Comparison of ENCODE assay signal across 10 cellular contexts in the genomic region with DNA sequence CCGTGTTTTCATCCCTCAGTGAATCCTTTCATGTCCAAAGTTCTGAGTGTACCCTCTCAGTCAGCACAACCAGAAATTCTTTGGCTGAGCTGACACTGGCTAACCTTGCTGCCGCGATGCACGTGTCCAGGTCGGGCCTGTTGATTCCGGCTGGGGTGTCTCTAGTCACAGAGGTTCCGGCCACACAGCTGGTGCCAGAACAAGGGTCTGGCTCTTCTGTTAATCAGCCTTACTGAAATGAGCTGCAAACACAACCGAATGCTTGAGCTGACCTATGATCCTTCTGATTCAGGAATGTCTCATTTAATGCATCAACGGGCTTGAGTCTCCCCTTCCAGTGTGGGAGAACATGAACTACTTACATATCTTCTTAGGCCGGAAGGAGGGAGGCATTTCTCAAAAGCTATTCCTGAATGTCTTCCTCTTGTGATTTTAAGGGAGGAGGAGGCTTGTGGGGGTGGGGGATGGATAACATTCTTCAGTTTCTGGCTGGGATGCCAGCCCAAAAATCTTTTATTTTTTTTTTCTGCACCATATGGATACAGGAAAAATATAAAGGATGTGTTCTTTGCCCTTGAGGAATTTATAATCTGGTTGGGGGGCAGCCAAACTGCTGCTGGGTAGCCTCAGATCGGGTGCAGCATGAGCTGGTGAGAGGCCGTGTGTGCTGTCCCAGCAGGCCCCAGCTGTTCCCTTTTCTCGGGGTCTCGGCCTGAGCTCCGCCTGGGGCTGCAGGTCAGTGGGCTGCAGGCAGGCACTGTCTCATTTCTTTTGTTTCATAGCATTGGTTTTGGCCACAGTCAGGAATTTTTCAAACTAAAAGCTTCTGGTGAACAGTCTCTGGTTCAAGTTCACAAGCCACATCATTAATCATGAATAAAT.
DNase-seq lines count a peak whose midpoint lies in the region; ATAC-seq and TF ChIP-seq lines count a peak whose summit lies in the region.
"Had no signal": no experiment of that assay in that cellular context is flagged by ENCODE, and none has a peak within 500 bp of the region (broad histone marks: within the 10 kb centered on the region; RNA-seq: fewer than 3 reads in every experiment).

No MANE protein-coding gene starts in this region.

- H2AFZ ChIP-seq in Loucy (ENCODE audit: low read length), result peak overlapping the region; percentile 66

- H3K9ac ChIP-seq in Loucy (ENCODE audit: low read depth, low read length, poor library complexity, severe bottlenecking), result no peak overlapping the region

- no peak overlapping the region for H3K27ac ChIP-seq in right lobe of liver
- peak overlapping the region; percentile 53 to 57 for H3K27ac ChIP-seq in tibial artery

- H3K79me2 ChIP-seq in Loucy (ENCODE audit: insufficient read depth, low read length), result no peaks in the 10 kb centered on the region

- intact Hi-C loops in right lobe of liver (cut with DNase I), result no loop called here
- intact Hi-C loops in tibial artery (cut with DNase I; ENCODE audit: low total_unique reads), result no loop called here

- H3F3A ChIP-seq in Loucy (ENCODE audit: low read depth), result no peaks in the 10 kb centered on the region

- TF ChIP-seq CTCF in Loucy (conservative IDR thresholded peaks at IDR 0.05; ENCODE audit: low read length) (no peak), right lobe of liver (IDR thresholded peaks at IDR 0.05) (no peak), tibial artery (IDR thresholded peaks at IDR 0.05) (no peak)

- no peak for TF ChIP-seq POLR2A in right lobe of liver (IDR thresholded peaks at IDR 0.05)

- H3K27me3 ChIP-seq in Loucy (ENCODE audit: insufficient read depth, low read length, poor library complexity, severe bottlenecking) (no peaks in the 10 kb centered on the region), right lobe of liver (no peaks in the 10 kb centered on the region), tibial artery (no peaks in the 10 kb centered on the region)

- H3K9me3 ChIP-seq in Loucy (ENCODE audit: insufficient read depth, low read depth, low read length) (no peaks in the 10 kb centered on the region), right lobe of liver (no peaks in the 10 kb centered on the region), tibial artery (no peaks in the 10 kb centered on the region)

- H4K20me1 ChIP-seq in Loucy (ENCODE audit: insufficient read depth, low read length, poor library complexity, severe bottlenecking), result no peaks in the 10 kb centered on the region

- no peak overlapping the region for H3K4me2 ChIP-seq in Loucy (ENCODE audit: low read depth, low read length, poor library complexity, severe bottlenecking)

- H3K4me3 ChIP-seq in Loucy (ENCODE audit: low read length, poor library complexity, severe bottlenecking) (no peak overlapping the region), right lobe of liver (no peak overlapping the region), tibial artery (no peak overlapping the region)

- peak; percentile 61 to 82 (median 66) for ATAC-seq in right lobe of liver
- ATAC-seq in GM21423 (IDR thresholded peaks at IDR 0.05; ENCODE audit: unreplicated experiment), result no peak

- no peaks in the 10 kb centered on the region for H3K9me2 ChIP-seq in Loucy (replicated peaks; ENCODE audit: low read depth, low read length)

- H3K36me3 ChIP-seq in Loucy (ENCODE audit: insufficient read depth, low read length) (no peaks in the 10 kb centered on the region), right lobe of liver (no peaks in the 10 kb centered on the region), tibial artery (no peaks in the 10 kb centered on the region)

- 51% methylated on average over 12 of the region's 15 CpGs for WGBS in right lobe of liver (ENCODE audit: insufficient coverage, low coverage, low lambda C conversion rate, missing lambda C conversion rate)

- H3K4me1 ChIP-seq in Loucy (ENCODE audit: insufficient read depth, low read length, poor library complexity, severe bottlenecking) (peaks cover 21% of the 10 kb centered on the region), right lobe of liver (peaks cover 0 to 10% (median 4%) of the 10 kb centered on the region in 4 donors), tibial artery (peaks cover 0 to 44% (median 21%) of the 10 kb centered on the region in 4 donors)

- peak; percentile 67 for DNase-seq in dermis blood vessel endothelial cell
- DNase-seq in right lobe of liver, result peak in 1 of 3 donors; percentile 29
- no peak for DNase-seq in tibial artery
- no peak for DNase-seq in NCI-H1417 treated with DMSO at 0.1 percent for 48 hours (lab: John Stamatoyannopoulos, UW)
- no peak for DNase-seq in NCI-H1092 (lab: John Stamatoyannopoulos, UW)
- no peak for DNase-seq in RPMI8226
- DNase-seq: activated CD4-positive, alpha-beta T cell treated with anti-CD3 and anti-CD28 coated beads, Interleukin-2, amount 50 U/mL, for 48 hours; NCI-H748 treated with DMSO at 0.1 percent for 48 hours had no signal

Comparison
In these comparisons a context has a peak if more than half of its experiments do, and no peak if none do; other contexts are left out.
1. H3K27ac ChIP-seq: peak in tibial artery (2 of 2); none in right lobe of liver (0 of 3).